Comparison of ENCODE assay signal across 1 cellular context in the genomic region with DNA sequence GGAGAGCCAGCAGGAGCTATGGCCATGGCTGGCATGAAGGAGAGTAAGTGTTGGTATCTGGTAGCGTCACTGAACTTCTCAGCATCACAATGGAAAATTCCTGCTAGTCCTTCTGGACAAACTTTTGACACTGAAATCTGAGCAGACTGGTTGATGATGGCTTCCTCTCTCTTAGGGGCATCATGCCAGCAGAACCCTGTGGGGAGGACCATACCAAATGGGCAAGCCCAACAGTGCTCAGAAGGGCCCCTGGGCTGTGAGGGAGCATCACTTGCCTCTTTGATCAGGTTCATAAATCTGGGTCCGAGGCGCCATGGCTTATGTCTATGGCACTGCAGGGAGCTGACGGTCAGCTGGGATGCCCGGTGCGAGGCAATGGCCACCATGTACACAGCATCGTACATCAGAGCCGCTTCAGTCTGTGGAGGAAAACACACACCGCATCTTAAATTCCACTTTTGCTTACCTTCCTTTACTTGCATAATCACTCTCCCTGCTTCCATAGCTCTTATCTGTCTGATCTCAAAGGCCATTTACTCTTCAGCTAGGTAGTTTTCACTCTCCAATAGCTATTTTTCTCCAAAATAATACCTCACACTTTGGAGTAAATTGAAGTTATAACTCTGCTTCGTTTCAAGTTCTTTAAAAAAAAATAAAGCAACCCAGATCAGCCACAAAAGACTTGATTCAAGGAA.
TF ChIP-seq lines count a peak whose summit lies in the region.

No MANE protein-coding gene starts in this region.

TF ChIP-seq in K562, 482 proteins besides CTCF, POLR2A, EP300 and RAD21 (continued from another document and continues in another):
- TF ChIP-seq, protein P1, sequence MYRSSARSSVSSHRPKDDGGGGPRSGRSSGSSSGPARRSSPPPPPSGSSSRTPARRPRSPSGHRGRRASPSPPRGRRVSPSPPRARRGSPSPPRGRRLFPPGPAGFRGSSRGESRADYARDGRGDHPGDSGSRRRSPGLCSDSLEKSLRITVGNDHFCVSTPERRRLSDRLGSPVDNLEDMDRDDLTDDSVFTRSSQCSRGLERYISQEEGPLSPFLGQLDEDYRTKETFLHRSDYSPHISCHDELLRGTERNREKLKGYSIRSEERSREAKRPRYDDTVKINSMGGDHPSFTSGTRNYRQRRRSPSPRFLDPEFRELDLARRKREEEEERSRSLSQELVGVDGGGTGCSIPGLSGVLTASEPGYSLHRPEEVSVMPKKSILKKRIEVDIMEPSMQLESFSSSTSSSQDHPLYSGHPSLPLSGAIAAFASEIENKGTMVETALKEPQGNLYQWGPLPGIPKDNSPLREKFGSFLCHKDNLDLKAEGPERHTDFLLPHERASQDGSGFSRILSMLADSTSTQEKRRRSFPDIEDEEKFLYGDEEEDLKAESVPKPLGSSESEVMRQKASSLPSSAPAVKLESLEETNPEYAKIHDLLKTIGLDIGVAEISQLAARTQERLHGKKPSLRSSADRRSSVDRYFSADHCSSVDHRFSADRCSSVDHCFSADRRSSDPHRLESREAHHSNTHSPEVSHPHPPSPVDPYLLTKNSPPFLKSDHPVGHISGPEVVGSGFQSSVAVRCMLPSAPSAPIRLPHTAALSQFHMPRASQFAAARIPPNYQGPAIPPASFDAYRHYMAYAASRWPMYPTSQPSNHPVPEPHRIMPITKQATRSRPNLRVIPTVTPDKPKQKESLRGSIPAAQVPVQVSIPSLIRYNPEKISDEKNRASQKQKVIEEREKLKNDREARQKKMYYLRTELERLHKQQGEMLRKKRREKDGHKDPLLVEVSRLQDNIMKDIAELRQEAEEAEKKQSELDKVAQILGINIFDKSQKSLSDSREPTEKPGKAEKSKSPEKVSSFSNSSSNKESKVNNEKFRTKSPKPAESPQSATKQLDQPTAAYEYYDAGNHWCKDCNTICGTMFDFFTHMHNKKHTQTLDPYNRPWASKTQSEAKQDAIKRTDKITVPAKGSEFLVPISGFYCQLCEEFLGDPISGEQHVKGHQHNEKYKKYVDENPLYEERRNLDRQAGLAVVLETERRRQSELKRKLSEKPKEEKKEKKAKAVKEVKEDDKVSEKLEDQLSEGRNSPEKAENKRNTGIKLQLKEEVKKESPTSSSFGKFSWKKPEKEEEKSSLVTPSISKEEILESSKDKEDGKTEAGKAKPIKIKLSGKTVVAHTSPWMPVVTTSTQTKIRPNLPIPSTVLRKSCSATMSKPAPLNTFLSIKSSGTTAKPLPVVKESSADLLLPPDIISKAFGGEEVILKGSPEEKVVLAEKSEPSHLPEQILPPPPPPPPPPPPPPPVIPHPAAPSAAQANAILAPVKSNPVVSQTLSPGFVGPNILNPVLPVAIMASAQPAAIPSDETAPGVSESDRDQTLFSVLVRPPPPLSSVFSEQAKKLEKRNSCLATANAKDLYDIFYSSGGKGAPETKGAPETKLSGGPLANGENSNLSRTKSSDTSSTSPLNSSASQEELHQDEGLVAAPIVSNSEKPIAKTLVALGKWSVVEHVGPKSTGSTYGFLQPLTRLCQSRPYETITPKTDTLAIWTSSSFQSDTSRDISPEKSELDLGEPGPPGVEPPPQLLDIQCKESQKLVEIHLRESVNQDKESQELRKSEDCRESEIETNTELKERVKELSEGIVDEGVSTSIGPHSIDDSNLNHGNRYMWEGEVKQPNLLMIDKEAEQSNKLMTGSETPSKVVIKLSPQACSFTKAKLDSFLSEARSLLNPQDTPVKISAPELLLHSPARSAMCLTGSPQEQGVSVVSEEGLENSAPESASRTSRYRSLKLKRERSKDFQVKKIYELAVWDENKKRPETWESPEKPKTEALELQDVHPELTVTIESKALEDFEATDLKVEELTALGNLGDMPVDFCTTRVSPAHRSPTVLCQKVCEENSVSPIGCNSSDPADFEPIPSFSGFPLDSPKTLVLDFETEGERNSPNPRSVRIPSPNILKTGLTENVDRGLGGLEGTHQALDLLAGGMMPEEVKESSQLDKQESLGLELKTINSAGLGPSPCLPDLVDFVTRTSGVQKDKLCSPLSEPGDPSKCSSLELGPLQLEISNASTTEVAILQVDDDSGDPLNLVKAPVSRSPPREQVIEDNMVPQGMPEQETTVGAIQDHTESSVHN (IDR thresholded peaks at IDR 0.05; ENCODE audit: borderline replicate concordance in 1 of 2, low read depth in 1 of 2) = no peak
- TF ChIP-seq, protein P2, sequence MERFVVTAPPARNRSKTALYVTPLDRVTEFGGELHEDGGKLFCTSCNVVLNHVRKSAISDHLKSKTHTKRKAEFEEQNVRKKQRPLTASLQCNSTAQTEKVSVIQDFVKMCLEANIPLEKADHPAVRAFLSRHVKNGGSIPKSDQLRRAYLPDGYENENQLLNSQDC (CRISPR knock-in tag; IDR thresholded peaks at IDR 0.05) = no peak
- TF ChIP-seq, protein P3, sequence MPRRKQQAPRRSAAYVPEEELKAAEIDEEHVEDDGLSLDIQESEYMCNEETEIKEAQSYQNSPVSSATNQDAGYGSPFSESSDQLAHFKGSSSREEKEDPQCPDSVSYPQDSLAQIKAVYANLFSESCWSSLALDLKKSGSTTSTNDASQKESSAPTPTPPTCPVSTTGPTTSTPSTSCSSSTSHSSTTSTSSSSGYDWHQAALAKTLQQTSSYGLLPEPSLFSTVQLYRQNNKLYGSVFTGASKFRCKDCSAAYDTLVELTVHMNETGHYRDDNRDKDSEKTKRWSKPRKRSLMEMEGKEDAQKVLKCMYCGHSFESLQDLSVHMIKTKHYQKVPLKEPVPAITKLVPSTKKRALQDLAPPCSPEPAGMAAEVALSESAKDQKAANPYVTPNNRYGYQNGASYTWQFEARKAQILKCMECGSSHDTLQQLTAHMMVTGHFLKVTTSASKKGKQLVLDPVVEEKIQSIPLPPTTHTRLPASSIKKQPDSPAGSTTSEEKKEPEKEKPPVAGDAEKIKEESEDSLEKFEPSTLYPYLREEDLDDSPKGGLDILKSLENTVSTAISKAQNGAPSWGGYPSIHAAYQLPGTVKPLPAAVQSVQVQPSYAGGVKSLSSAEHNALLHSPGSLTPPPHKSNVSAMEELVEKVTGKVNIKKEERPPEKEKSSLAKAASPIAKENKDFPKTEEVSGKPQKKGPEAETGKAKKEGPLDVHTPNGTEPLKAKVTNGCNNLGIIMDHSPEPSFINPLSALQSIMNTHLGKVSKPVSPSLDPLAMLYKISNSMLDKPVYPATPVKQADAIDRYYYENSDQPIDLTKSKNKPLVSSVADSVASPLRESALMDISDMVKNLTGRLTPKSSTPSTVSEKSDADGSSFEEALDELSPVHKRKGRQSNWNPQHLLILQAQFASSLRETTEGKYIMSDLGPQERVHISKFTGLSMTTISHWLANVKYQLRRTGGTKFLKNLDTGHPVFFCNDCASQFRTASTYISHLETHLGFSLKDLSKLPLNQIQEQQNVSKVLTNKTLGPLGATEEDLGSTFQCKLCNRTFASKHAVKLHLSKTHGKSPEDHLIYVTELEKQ (CRISPR knock-in tag; IDR thresholded peaks at IDR 0.05) = peak; percentile 1; the same call in 1 of the 2 replicates
- TF ChIP-seq ZNF79 (CRISPR knock-in tag; IDR thresholded peaks at IDR 0.05; ENCODE audit: low read depth) = peak; percentile 32; the same call in 1 of the 2 replicates
- TF ChIP-seq SIRT6 (IDR thresholded peaks at IDR 0.05; ENCODE audit: low read depth, low read length) = no peak
- TF ChIP-seq WHSC1 (IDR thresholded peaks at IDR 0.05; ENCODE audit: low read length) = peak; percentile 90
- no peak for TF ChIP-seq ZNF695 (CRISPR knock-in tag; IDR thresholded peaks at IDR 0.05)
- TF ChIP-seq ZNF75A (CRISPR knock-in tag; IDR thresholded peaks at IDR 0.05) = no peak
- TF ChIP-seq, protein P4, sequence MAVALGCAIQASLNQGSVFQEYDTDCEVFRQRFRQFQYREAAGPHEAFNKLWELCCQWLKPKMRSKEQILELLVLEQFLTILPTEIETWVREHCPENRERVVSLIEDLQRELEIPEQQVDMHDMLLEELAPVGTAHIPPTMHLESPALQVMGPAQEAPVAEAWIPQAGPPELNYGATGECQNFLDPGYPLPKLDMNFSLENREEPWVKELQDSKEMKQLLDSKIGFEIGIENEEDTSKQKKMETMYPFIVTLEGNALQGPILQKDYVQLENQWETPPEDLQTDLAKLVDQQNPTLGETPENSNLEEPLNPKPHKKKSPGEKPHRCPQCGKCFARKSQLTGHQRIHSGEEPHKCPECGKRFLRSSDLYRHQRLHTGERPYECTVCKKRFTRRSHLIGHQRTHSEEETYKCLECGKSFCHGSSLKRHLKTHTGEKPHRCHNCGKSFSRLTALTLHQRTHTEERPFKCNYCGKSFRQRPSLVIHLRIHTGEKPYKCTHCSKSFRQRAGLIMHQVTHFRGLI (CRISPR knock-in tag; IDR thresholded peaks at IDR 0.05) = peak; percentile 75; the same call in 1 of the 2 replicates
- no peak for TF ChIP-seq PRPF4 (IDR thresholded peaks at IDR 0.05; ENCODE audit: insufficient read depth, low read depth, low read length, poor library complexity, severe bottlenecking)
- TF ChIP-seq FUS (optimal IDR thresholded peaks at IDR 0.05; ENCODE audit: low read depth, low read length) = no peak
- TF ChIP-seq NEUROD1 (IDR thresholded peaks at IDR 0.05; ENCODE audit: borderline replicate concordance, low read depth, low read length, partially characterized antibody) = no peak
- TF ChIP-seq, protein P5, sequence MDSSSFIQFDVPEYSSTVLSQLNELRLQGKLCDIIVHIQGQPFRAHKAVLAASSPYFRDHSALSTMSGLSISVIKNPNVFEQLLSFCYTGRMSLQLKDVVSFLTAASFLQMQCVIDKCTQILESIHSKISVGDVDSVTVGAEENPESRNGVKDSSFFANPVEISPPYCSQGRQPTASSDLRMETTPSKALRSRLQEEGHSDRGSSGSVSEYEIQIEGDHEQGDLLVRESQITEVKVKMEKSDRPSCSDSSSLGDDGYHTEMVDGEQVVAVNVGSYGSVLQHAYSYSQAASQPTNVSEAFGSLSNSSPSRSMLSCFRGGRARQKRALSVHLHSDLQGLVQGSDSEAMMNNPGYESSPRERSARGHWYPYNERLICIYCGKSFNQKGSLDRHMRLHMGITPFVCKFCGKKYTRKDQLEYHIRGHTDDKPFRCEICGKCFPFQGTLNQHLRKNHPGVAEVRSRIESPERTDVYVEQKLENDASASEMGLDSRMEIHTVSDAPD (CRISPR knock-in tag; IDR thresholded peaks at IDR 0.05) = no peak; the same call in 1 of the 2 replicates
- TF ChIP-seq ADNP (tag; IDR thresholded peaks at IDR 0.05) = no peak
- no peak for TF ChIP-seq HEY1 (CRISPR knock-in tag; IDR thresholded peaks at IDR 0.05; ENCODE audit: borderline replicate concordance)
- TF ChIP-seq STAG1 (CRISPR knock-in tag; IDR thresholded peaks at IDR 0.05; ENCODE audit: borderline replicate concordance) = no peak
- no peak for TF ChIP-seq SIN3B (IDR thresholded peaks at IDR 0.05; ENCODE audit: low read depth)
- TF ChIP-seq HDGF (IDR thresholded peaks at IDR 0.05) = no peak
- peak; percentile 90; the same call in 1 of the 2 replicates for TF ChIP-seq ZNF165 (CRISPR knock-in tag; IDR thresholded peaks at IDR 0.05; ENCODE audit: borderline replicate concordance)
- TF ChIP-seq, protein P6, sequence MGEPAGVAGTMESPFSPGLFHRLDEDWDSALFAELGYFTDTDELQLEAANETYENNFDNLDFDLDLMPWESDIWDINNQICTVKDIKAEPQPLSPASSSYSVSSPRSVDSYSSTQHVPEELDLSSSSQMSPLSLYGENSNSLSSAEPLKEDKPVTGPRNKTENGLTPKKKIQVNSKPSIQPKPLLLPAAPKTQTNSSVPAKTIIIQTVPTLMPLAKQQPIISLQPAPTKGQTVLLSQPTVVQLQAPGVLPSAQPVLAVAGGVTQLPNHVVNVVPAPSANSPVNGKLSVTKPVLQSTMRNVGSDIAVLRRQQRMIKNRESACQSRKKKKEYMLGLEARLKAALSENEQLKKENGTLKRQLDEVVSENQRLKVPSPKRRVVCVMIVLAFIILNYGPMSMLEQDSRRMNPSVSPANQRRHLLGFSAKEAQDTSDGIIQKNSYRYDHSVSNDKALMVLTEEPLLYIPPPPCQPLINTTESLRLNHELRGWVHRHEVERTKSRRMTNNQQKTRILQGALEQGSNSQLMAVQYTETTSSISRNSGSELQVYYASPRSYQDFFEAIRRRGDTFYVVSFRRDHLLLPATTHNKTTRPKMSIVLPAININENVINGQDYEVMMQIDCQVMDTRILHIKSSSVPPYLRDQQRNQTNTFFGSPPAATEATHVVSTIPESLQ (CRISPR knock-in tag; IDR thresholded peaks at IDR 0.05) = no peak
- TF ChIP-seq MAFF (IDR thresholded peaks at IDR 0.05; ENCODE audit: low read length) = no peak
- TF ChIP-seq BDP1 (IDR thresholded peaks at IDR 0.05; ENCODE audit: insufficient read depth, insufficient read length) = no peak
- no peak for TF ChIP-seq ZSCAN29 (IDR thresholded peaks at IDR 0.05)
- TF ChIP-seq, protein P7, sequence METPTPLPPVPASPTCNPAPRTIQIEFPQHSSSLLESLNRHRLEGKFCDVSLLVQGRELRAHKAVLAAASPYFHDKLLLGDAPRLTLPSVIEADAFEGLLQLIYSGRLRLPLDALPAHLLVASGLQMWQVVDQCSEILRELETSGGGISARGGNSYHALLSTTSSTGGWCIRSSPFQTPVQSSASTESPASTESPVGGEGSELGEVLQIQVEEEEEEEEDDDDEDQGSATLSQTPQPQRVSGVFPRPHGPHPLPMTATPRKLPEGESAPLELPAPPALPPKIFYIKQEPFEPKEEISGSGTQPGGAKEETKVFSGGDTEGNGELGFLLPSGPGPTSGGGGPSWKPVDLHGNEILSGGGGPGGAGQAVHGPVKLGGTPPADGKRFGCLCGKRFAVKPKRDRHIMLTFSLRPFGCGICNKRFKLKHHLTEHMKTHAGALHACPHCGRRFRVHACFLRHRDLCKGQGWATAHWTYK (CRISPR knock-in tag; IDR thresholded peaks at IDR 0.05) = peak; percentile 84; the same call in 1 of the 2 replicates
- TF ChIP-seq PHB (CRISPR knock-in tag; IDR thresholded peaks at IDR 0.05) = peak; percentile 49; the same call in 1 of the 2 replicates
- TF ChIP-seq, protein P8, sequence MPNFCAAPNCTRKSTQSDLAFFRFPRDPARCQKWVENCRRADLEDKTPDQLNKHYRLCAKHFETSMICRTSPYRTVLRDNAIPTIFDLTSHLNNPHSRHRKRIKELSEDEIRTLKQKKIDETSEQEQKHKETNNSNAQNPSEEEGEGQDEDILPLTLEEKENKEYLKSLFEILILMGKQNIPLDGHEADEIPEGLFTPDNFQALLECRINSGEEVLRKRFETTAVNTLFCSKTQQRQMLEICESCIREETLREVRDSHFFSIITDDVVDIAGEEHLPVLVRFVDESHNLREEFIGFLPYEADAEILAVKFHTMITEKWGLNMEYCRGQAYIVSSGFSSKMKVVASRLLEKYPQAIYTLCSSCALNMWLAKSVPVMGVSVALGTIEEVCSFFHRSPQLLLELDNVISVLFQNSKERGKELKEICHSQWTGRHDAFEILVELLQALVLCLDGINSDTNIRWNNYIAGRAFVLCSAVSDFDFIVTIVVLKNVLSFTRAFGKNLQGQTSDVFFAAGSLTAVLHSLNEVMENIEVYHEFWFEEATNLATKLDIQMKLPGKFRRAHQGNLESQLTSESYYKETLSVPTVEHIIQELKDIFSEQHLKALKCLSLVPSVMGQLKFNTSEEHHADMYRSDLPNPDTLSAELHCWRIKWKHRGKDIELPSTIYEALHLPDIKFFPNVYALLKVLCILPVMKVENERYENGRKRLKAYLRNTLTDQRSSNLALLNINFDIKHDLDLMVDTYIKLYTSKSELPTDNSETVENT (CRISPR knock-in tag; IDR thresholded peaks at IDR 0.05) = no peak
- no peak for TF ChIP-seq SAFB (IDR thresholded peaks at IDR 0.05; ENCODE audit: borderline replicate concordance, low read depth, low read length)
- TF ChIP-seq, protein P9, sequence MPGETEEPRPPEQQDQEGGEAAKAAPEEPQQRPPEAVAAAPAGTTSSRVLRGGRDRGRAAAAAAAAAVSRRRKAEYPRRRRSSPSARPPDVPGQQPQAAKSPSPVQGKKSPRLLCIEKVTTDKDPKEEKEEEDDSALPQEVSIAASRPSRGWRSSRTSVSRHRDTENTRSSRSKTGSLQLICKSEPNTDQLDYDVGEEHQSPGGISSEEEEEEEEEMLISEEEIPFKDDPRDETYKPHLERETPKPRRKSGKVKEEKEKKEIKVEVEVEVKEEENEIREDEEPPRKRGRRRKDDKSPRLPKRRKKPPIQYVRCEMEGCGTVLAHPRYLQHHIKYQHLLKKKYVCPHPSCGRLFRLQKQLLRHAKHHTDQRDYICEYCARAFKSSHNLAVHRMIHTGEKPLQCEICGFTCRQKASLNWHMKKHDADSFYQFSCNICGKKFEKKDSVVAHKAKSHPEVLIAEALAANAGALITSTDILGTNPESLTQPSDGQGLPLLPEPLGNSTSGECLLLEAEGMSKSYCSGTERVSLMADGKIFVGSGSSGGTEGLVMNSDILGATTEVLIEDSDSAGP (CRISPR knock-in tag; IDR thresholded peaks at IDR 0.05) = no peak
